In the genomic region with DNA sequence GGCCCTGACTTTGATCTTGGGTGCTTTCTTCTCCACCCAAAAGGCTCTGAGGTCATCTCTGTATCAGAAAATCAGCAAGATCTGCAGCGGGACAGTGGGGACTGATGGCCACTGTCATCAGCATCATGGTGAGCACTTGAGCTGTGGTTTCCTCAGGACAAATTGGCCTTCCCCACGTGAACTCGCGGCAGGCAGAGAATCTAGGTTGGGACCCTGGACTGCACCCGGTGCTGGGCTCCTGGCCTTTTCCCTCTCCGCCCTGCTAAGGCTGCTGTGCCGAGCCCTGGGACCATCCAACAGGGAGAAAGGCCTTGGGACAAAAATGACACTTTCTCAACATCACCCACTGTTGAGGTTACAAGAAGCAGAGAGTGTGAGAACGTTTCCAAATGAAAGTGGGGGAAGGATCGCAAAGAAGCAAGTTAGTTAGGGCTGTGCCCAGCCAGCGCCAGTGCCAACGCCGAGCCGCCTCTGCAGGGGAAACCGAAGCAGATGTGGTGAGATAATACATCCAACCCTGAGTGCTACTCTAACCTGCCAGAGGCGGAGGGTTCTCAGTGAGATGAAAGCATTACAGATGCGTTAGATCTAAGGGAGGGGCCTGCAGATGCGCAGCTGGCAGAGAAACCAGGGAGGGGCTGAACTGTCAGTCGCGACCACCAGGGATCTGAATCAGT, we compare ENCODE assay signal across 8 cellular contexts. TPM values are rescaled to one million over a fixed set of nuclear protein-coding genes. Genes with fewer than 3 reads are reported as not detected.
DNase-seq lines count a peak whose midpoint lies in the region; ATAC-seq, FAIRE-seq and TF ChIP-seq lines count a peak whose summit lies in the region.
"Had no signal": no experiment of that assay in that cellular context is flagged by ENCODE, and none has a peak within 500 bp of the region (broad histone marks: within the 10 kb centered on the region; RNA-seq: fewer than 3 reads in every experiment).

No MANE protein-coding gene starts in this region.

- H3K4me1 ChIP-seq in transverse colon, result peaks cover 8 to 42% (median 29%) of the 10 kb centered on the region in 4 donors

- no peaks in the 10 kb centered on the region for H3K36me3 ChIP-seq in transverse colon

- TF ChIP-seq EP300 in transverse colon (IDR thresholded peaks at IDR 0.05; ENCODE audit: low read depth), result no peak

- in situ Hi-C loops in transverse colon (cut with MboI; ENCODE audit: low pct_ligation_motif_present in 1 of 4, low pct_unique_long_range_greater_than_20kb in 1 of 4, low sequenced_read_pairs in 3 of 4), result no loop called here

- ATAC-seq in GM19328 (IDR thresholded peaks at IDR 0.05; ENCODE audit: unreplicated experiment) (peak; percentile 25), HG03039 (IDR thresholded peaks at IDR 0.05; ENCODE audit: unreplicated experiment) (peak; percentile 17)

- intact Hi-C loops in transverse colon (cut with DNase I; ENCODE audit: low total_unique reads), result no loop called here

- peak overlapping the region; percentile 21 to 73 (median 44) for H3K27ac ChIP-seq in transverse colon

- H3K27me3 ChIP-seq in transverse colon, result no peaks in the 10 kb centered on the region

- 71% methylated on average over 19 of the region's 19 CpGs; no CpG with 5 or more reads in 1 of the 2 donors for WGBS in transverse colon (ENCODE audit: low coverage in 1 of 2), 2 donors

- TF ChIP-seq POLR2A in transverse colon (IDR thresholded peaks at IDR 0.05) (no peak), H54 (IDR thresholded peaks at IDR 0.05; ENCODE audit: low read depth, low read length) (no peak)

- H3K9me3 ChIP-seq in transverse colon, result no peaks in the 10 kb centered on the region

- no peak for TF ChIP-seq CTCF in transverse colon (IDR thresholded peaks at IDR 0.05)

- DNase-seq in T-helper 22 cell (ENCODE audit: low read depth) (peak; percentile 75), transverse colon (peak; percentile 41), H54 (ENCODE audit: insufficient read length, low spot score) (no peak), DMS53 (lab: John Stamatoyannopoulos, UW) (no peak)
- peak; percentile 80 for DNase-seq in effector CD8-positive, alpha-beta T cell (lab: John Stamatoyannopoulos, UW)

- no peak overlapping the region for H3K4me3 ChIP-seq in transverse colon

- no peak for FAIRE-seq in H54 (lab: Jason Lieb, UNC)
- FAIRE-seq: islet of Langerhans had no signal

RNA-seq across cellular contexts. Expression of gene UMODL1, which starts 9.1 kb away (rescaled TPM):
- 1 to 10 TPM in 1 of 4 donors, under 1 TPM in 2, not detected in 1; 0.16 to 3.2 (median 0.68) TPM for total RNA-seq in transverse colon

RNA-seq across cellular contexts. Expression of gene ZBTB21, which starts 51.8 kb away (rescaled TPM):
- total RNA-seq in transverse colon, result 10 to 100 TPM in 2 of 4 donors, 1 to 10 TPM in 2; 5.2 to 19.5 (median 9.7) TPM

Comparison
In these comparisons a context has a peak if more than half of its experiments do, and no peak if none do; other contexts are left out.
1. DNase-seq: peak in T-helper 22 cell (single experiment), effector CD8-positive, alpha-beta T cell (single experiment) and transverse colon (single experiment); none in H54 (single experiment) and DMS53 (single experiment).